ENCODE assay signal across 15 cellular contexts in the genomic region with DNA sequence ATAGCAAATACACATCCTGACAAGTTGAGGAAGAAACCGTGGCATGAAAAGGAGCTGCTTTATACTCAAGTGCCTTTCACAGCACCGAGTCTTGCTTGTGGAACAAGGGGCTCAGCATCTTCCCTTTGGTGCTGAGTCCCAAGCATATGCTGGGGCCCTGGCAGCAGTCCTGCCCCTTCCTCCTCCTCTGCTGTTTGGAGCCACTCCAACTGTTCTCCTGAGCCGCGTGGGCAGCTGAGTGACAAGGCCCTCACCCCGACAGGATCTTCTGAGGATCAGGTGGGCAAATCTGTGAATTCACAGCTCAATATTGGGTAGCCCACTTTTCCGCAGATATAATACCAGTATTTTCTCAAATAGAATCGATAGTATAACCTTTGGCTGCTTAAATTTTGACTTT. TPM values are rescaled to one million over a fixed set of nuclear protein-coding genes. Genes with fewer than 3 reads are reported as not detected.
DNase-seq lines count a peak whose midpoint lies in the region; TF ChIP-seq lines count a peak whose summit lies in the region.
"Had no signal": no experiment of that assay in that cellular context is flagged by ENCODE, and none has a peak within 500 bp of the region (broad histone marks: within the 10 kb centered on the region; RNA-seq: fewer than 3 reads in every experiment).

No MANE protein-coding gene starts in this region.

- intact Hi-C loops in head of caudate nucleus (cut with DNase I), result no loop called here
- intact Hi-C loops in activated T-helper 2 cell treated with anti-CD3 and anti-CD28 coated beads, Interferon-gamma antibody, Interleukin-2, Interleukin-4, amounts not matched to agents 10 μg/mL and 5 μg/mL and 100 μg/mL, durations not matched to agents 14 hours and 24 hours and 36 hours (cut with micrococcal nuclease), result no loop called here

- POLR2A ChIA-PET in HEK293 (lab: Yijun Ruan, JAX), result no interaction called here

- peaks cover 6% of the 10 kb centered on the region for H3K4me1 ChIP-seq in HEK293 (ENCODE audit: control insufficient read depth, insufficient read depth, low read length)

- CTCF ChIA-PET in HEK293 (lab: Yijun Ruan, JAX), result no interaction called here

- no peaks in the 10 kb centered on the region for H3K9me3 ChIP-seq in HEK293 (ENCODE audit: control insufficient read depth, insufficient read depth, low read depth, low read length)
- H3K9me3 ChIP-seq: BLaER1 treated with 17β-estradiol and CSF1 and Interleukin-3, amounts not matched to agents 10 nM and 100 nM had no signal

- H3K4me1 Mint-ChIP-seq in activated T-helper 2 cell treated with anti-CD3 and anti-CD28 coated beads, Interferon-gamma antibody, Interleukin-2, Interleukin-4, amounts not matched to agents 10 μg/mL and 5 μg/mL and 100 μg/mL, durations not matched to agents 14 hours and 24 hours and 36 hours (ENCODE audit: low read depth), result no peaks in the 10 kb centered on the region
- H3K4me1 Mint-ChIP-seq: GM23338, IgD-negative memory B cell had no signal

- no peak for TF ChIP-seq CTCF in HEK293 (tag by site-specific recombination; IDR thresholded peaks at IDR 0.05)

- no peaks in the 10 kb centered on the region for H3K36me3 Mint-ChIP-seq in activated T-helper 2 cell treated with anti-CD3 and anti-CD28 coated beads, Interferon-gamma antibody, Interleukin-2, Interleukin-4, amounts not matched to agents 10 μg/mL and 5 μg/mL and 100 μg/mL, durations not matched to agents 14 hours and 24 hours and 36 hours (ENCODE audit: low read depth)
- H3K36me3 Mint-ChIP-seq: CD8-positive, alpha-beta T cell; IgD-negative memory B cell had no signal

- peaks cover under 1% of the 10 kb centered on the region for H3K9me3 Mint-ChIP-seq in activated T-helper 2 cell treated with anti-CD3 and anti-CD28 coated beads, Interferon-gamma antibody, Interleukin-2, Interleukin-4, amounts not matched to agents 10 μg/mL and 5 μg/mL and 100 μg/mL, durations not matched to agents 14 hours and 24 hours and 36 hours
- H3K9me3 Mint-ChIP-seq: CD8-positive, alpha-beta T cell; GM23338; IgD-negative memory B cell had no signal

- no peak overlapping the region for H3K27ac Mint-ChIP-seq in activated T-helper 2 cell treated with anti-CD3 and anti-CD28 coated beads, Interferon-gamma antibody, Interleukin-2, Interleukin-4, amounts not matched to agents 10 μg/mL and 5 μg/mL and 100 μg/mL, durations not matched to agents 14 hours and 24 hours and 36 hours
- H3K27ac Mint-ChIP-seq: CD8-positive, alpha-beta T cell; GM23338; HFFc6; IgD-negative memory B cell had no signal

- H3K4me3 ChIP-seq in HEK293 (ENCODE audit: low read depth, low read length), result no peak overlapping the region
- H3K4me3 ChIP-seq: BLaER1 treated with 17β-estradiol and CSF1 and Interleukin-3, amounts not matched to agents 10 nM and 100 nM; GM23338 had no signal

- DNase-seq in NCI-H1092 treated with DMSO at 0.1 percent for 48 hours (lab: John Stamatoyannopoulos, UW) (peak; percentile 41), NCI-H1092 (lab: John Stamatoyannopoulos, UW) (no peak), head of caudate nucleus (peak in 24 of 42 donors; percentile 33 to 81 (median 59)), putamen (ENCODE audit: low spot score) (peak; percentile 69), activated gamma-delta T cell treated with Interleukin-2 at 50 U/mL for 16 hours (no peak)
- no peak for DNase-seq in activated T-helper 2 cell treated with anti-CD3 and anti-CD28 coated beads, Interferon-gamma antibody, Interleukin-2, Interleukin-4, amounts not matched to agents 10 μg/mL and 5 μg/mL and 100 μg/mL, durations not matched to agents 14 hours and 24 hours and 36 hours (ENCODE audit: low spot score)
- DNase-seq: 8988T; Calu3; CD8-positive, alpha-beta T cell; HCEC 1CT; HFFc6 had no signal

- peaks cover 2% of the 10 kb centered on the region for H3K27me3 Mint-ChIP-seq in activated T-helper 2 cell treated with anti-CD3 and anti-CD28 coated beads, Interferon-gamma antibody, Interleukin-2, Interleukin-4, amounts not matched to agents 10 μg/mL and 5 μg/mL and 100 μg/mL, durations not matched to agents 14 hours and 24 hours and 36 hours (ENCODE audit: low read depth)
- H3K27me3 Mint-ChIP-seq: IgD-negative memory B cell had no signal

- no peak overlapping the region for H3K27ac ChIP-seq in HEK293 (ENCODE audit: extremely low read depth, low read depth, low read length)
- H3K27ac ChIP-seq: BLaER1 treated with 17β-estradiol and CSF1 and Interleukin-3, amounts not matched to agents 10 nM and 100 nM had no signal

- H3K36me3 ChIP-seq in HEK293 (ENCODE audit: control insufficient read depth in 2 of 2, insufficient read depth in 1 of 2, low read length in 2 of 2), result no peaks in the 10 kb centered on the region
- H3K36me3 ChIP-seq: BLaER1 treated with 17β-estradiol and CSF1 and Interleukin-3, amounts not matched to agents 10 nM and 100 nM had no signal

- H3K4me3 Mint-ChIP-seq in activated T-helper 2 cell treated with anti-CD3 and anti-CD28 coated beads, Interferon-gamma antibody, Interleukin-2, Interleukin-4, amounts not matched to agents 10 μg/mL and 5 μg/mL and 100 μg/mL, durations not matched to agents 14 hours and 24 hours and 36 hours (ENCODE audit: low read depth), result no peak overlapping the region
- H3K4me3 Mint-ChIP-seq: CD8-positive, alpha-beta T cell; GM23338; HFFc6; IgD-negative memory B cell had no signal

TF ChIP-seq in HEK293, 187 proteins besides CTCF, POLR2A, EP300 and RAD21:
- no peak for TF ChIP-seq ZNF354C (tag by site-specific recombination; IDR thresholded peaks at IDR 0.05; ENCODE audit: borderline replicate concordance, low read depth)
- 0 out of 2 replicates have a peak, but pooled peaks have one; percentile 11 for TF ChIP-seq EGR2 (tag by site-specific recombination; IDR thresholded peaks at IDR 0.05; ENCODE audit: low read depth)

RNA-seq across cellular contexts. Expression of a gene that starts 24.7 kb away (rescaled TPM):
- 0.80 and 0.87 TPM in 2 replicates for total RNA-seq in activated T-helper 2 cell treated with anti-CD3 and anti-CD28 coated beads, Interferon-gamma antibody, Interleukin-2, Interleukin-4, amounts not matched to agents 10 μg/mL and 5 μg/mL and 100 μg/mL, durations not matched to agents 14 hours and 24 hours and 36 hours
- total RNA-seq: Calu3; CD8-positive, alpha-beta T cell; HFFc6 had no signal

Comparison
In these comparisons a context has a peak if more than half of its experiments do, and no peak if none do; other contexts are left out.
1. DNase-seq: peak in NCI-H1092 treated with DMSO at 0.1 percent for 48 hours (single experiment), head of caudate nucleus (24 of 42) and putamen (single experiment); none in NCI-H1092 (single experiment), activated gamma-delta T cell treated with Interleukin-2 at 50 U/mL for 16 hours (single experiment) and activated T-helper 2 cell treated with anti-CD3 and anti-CD28 coated beads, Interferon-gamma antibody, Interleukin-2, Interleukin-4, amounts not matched to agents 10 μg/mL and 5 μg/mL and 100 μg/mL, durations not matched to agents 14 hours and 24 hours and 36 hours (single experiment).